ENCODE assay signal across 8 cellular contexts in genomic region chr3:33718595-33718907, GRCh38.
DNase-seq lines count a peak whose midpoint lies in the region; ATAC-seq and TF ChIP-seq lines count a peak whose summit lies in the region.

No MANE protein-coding gene starts in this region.

- POLR2A ChIA-PET in RWPE1 (lab: Yijun Ruan, JAX; ENCODE audit: low non-redundant PET) = no interaction called here

- DNase-seq in DMS 273 (lab: John Stamatoyannopoulos, UW; ENCODE audit: unreplicated experiment) (peak; percentile 36), DMS 273 treated with DMSO at 0.1 percent for 48 hours (lab: John Stamatoyannopoulos, UW) (no peak), RWPE1 (ENCODE audit: low spot score) (no peak), fibroblast of mammary gland (ENCODE audit: low read depth) (no peak), putamen (ENCODE audit: low spot score) (peak; percentile 9), NCI-H345 treated with DMSO at 0.1 percent for 48 hours (lab: John Stamatoyannopoulos, UW; ENCODE audit: unreplicated experiment) (no peak), retina (no peak)

- CTCF ChIA-PET in RWPE1 (lab: Yijun Ruan, JAX) = no interaction called here

- ATAC-seq in GM21619 (IDR thresholded peaks at IDR 0.05; ENCODE audit: unreplicated experiment) = no peak

- TF ChIP-seq CTCF in RWPE1 (conservative IDR thresholded peaks at IDR 0.05; ENCODE audit: low read depth) (no peak), fibroblast of mammary gland (conservative IDR thresholded peaks at IDR 0.05; ENCODE audit: control insufficient read depth, insufficient read depth, low read depth, low read length) (no peak)

- H3K4me3 ChIP-seq in fibroblast of mammary gland (ENCODE audit: control insufficient read depth, low read depth, low read length) = peak overlapping the region; percentile 77

- H3K27ac ChIP-seq in RWPE1 = peak overlapping the region; percentile 89

Comparison
In these comparisons a context has a peak if more than half of its experiments do, and no peak if none do; other contexts are left out.
1. DNase-seq: peak in DMS 273 (single experiment) and putamen (single experiment); none in DMS 273 treated with DMSO at 0.1 percent for 48 hours (single experiment), RWPE1 (single experiment), fibroblast of mammary gland (single experiment), NCI-H345 treated with DMSO at 0.1 percent for 48 hours (single experiment) and retina (single experiment).